19 cellular contexts compared by ENCODE assay signal in the genomic region with DNA sequence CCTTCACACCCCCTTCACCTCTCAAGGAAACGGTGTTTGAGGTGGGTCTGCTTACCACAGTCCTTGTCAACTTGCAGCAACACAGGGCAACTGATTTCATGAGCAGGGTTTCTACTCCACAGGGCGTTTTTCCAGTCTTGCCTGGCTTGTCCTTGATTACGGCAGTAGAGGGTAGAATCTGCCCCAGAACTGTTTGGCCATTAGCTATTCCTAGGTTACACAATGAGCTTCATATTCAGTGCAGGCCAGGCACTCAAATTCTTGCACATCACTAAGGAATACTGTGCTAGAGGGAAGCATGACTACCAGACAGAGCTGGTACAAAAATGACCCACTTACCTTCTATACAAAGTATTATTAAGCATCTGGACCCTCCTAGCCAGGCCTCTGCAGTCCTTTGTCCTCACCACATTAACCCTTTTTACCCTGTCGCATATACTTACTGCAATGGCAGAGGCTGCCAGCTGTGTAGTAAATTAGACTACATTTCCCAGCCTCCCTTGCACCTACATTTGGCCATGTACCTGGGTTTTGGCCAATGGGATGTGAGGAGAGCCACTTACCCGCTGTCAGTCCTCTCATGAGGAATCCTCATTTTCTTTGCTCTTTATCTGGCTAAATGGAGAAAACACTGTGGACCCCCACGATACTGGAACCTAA.
DNase-seq lines count a peak whose midpoint lies in the region; TF ChIP-seq lines count a peak whose summit lies in the region.
"Had no signal": no experiment of that assay in that cellular context is flagged by ENCODE, and none has a peak within 500 bp of the region (broad histone marks: within the 10 kb centered on the region; RNA-seq: fewer than 3 reads in every experiment).

No MANE protein-coding gene starts in this region.

- peaks cover 0 to 18% of the 10 kb centered on the region in 2 experiments; a peak in 3 of 4 replicates for H3K4me1 ChIP-seq in SK-N-SH (ENCODE audit: control insufficient read depth in 1 of 2, insufficient read depth in 2 of 2, low read depth in 1 of 2, low read length in 1 of 2)
- peaks cover 18% of the 10 kb centered on the region for H3K4me1 ChIP-seq in smooth muscle cell (ENCODE audit: low read depth)

- peak; percentile 0 for DNase-seq in DMS 273 (lab: John Stamatoyannopoulos, UW; ENCODE audit: unreplicated experiment)
- no peak for DNase-seq in DMS 273 treated with DMSO at 0.1 percent for 48 hours (lab: John Stamatoyannopoulos, UW)
- peak; percentile 46 for DNase-seq in SK-N-SH
- peak; percentile 19 for DNase-seq in iPS DF 4.7 (ENCODE audit: extremely low read depth, low spot score)
- DNase-seq in smooth muscle cell (lab: John Stamatoyannopoulos, UW; ENCODE audit: unreplicated experiment) = no peak
- DNase-seq in stimulated activated naive CD4-positive, alpha-beta T cell treated with Interleukin-2 at 50 U/mL for 16 hours (lab: John Stamatoyannopoulos, UW) = no peak
- no peak for DNase-seq in NCI-H2107 treated with DMSO at 0.1 percent for 48 hours (lab: John Stamatoyannopoulos, UW; ENCODE audit: unreplicated experiment)
- DNase-seq in HuH-7 (ENCODE audit: low spot score) = no peak
- DNase-seq: activated CD4-positive, alpha-beta T cell treated with anti-CD3 and anti-CD28 coated beads, Interleukin-2, amount 10 ng/mL, durations not matched to agents 24 days and 14 days; activated T-cell treated with anti-CD3 and anti-CD28 coated beads, Interleukin-2, amount 50 U/mL, for 4 hours; CD4-positive, CD25-positive, alpha-beta regulatory T cell; left colon; naive thymus-derived CD8-positive, alpha-beta T cell; NCI-H187; NCI-H524 treated with DMSO at 0.1 percent for 48 hours had no signal

- TF ChIP-seq EP300 in SK-N-SH (IDR thresholded peaks at IDR 0.05; ENCODE audit: borderline replicate concordance in 1 of 2, low read depth in 1 of 2, low read length in 1 of 2) = no peak

- no peaks in the 10 kb centered on the region for H3K9me3 ChIP-seq in SK-N-SH
- no peaks in the 10 kb centered on the region for H3K9me3 ChIP-seq in smooth muscle cell (replicated peaks; ENCODE audit: low read depth)
- H3K9me3 ChIP-seq: tibial nerve had no signal

- no peaks in the 10 kb centered on the region for H3K27me3 ChIP-seq in SK-N-SH (ENCODE audit: insufficient read depth)
- H3K27me3 ChIP-seq in smooth muscle cell (ENCODE audit: low read depth) = no peaks in the 10 kb centered on the region
- H3K27me3 ChIP-seq: tibial nerve had no signal

- H3K27ac ChIP-seq in SK-N-SH (ENCODE audit: low read depth in 2 of 2, low read length in 1 of 2) (no peak overlapping the region; a peak in 1 of 4 replicates), smooth muscle cell (ENCODE audit: low read depth) (no peak overlapping the region)
- H3K27ac ChIP-seq: 22Rv1, HL-60, RWPE1, tibial nerve had no signal

- no peaks in the 10 kb centered on the region for H3K9me2 ChIP-seq in SK-N-SH

- H3K36me3 ChIP-seq in SK-N-SH (replicated peaks in 1 of 2; ENCODE audit: control insufficient read depth in 1 of 2, insufficient read depth in 2 of 2, low read length in 1 of 2) (no peaks in the 10 kb centered on the region), smooth muscle cell (ENCODE audit: low read depth) (no peaks in the 10 kb centered on the region)
- H3K36me3 ChIP-seq: tibial nerve had no signal

- no peak overlapping the region for H3K4me2 ChIP-seq in SK-N-SH
- peak overlapping the region; percentile 52 for H3K4me2 ChIP-seq in smooth muscle cell

- H3F3A ChIP-seq in SK-N-SH (replicated peaks; ENCODE audit: insufficient read depth) (peaks cover 16% of the 10 kb centered on the region), smooth muscle cell (ENCODE audit: low read depth) (no peaks in the 10 kb centered on the region)

- no peak for TF ChIP-seq RAD21 in SK-N-SH (IDR thresholded peaks at IDR 0.05; ENCODE audit: low read length)

- 80% methylated on average over 6 of the region's 6 CpGs for WGBS in SK-N-SH (ENCODE audit: low lambda C conversion rate)
- 70% methylated on average over 6 of the region's 6 CpGs for WGBS in smooth muscle cell (ENCODE audit: low lambda C conversion rate)

- POLR2A ChIA-PET in SK-N-SH (lab: Yijun Ruan, JAX) = no interaction called here

- H2AFZ ChIP-seq in SK-N-SH (ENCODE audit: low read depth) (no peak overlapping the region), smooth muscle cell (ENCODE audit: low read depth) (no peak overlapping the region)

- H3K9ac ChIP-seq in SK-N-SH (no peak overlapping the region), smooth muscle cell (ENCODE audit: low read depth) (no peak overlapping the region)

- peak overlapping the region in 1 of 2 experiments; percentile 34; a peak in 2 of 4 replicates for H3K4me3 ChIP-seq in SK-N-SH (ENCODE audit: low read depth in 2 of 2, low read length in 1 of 2)
- no peak overlapping the region for H3K4me3 ChIP-seq in smooth muscle cell
- H3K4me3 ChIP-seq: tibial nerve had no signal

- H4K20me1 ChIP-seq in SK-N-SH (ENCODE audit: insufficient read depth) (no peaks in the 10 kb centered on the region), smooth muscle cell (ENCODE audit: low read depth) (no peaks in the 10 kb centered on the region)

- CTCF ChIA-PET in SK-N-SH (lab: Yijun Ruan, JAX) = no interaction called here

- H3K79me2 ChIP-seq in SK-N-SH (ENCODE audit: insufficient read depth) = peaks cover 9% of the 10 kb centered on the region
- H3K79me2 ChIP-seq in smooth muscle cell (ENCODE audit: low read depth) = no peaks in the 10 kb centered on the region

- TF ChIP-seq CTCF in SK-N-SH (IDR thresholded peaks at IDR 0.05) = no peak
- TF ChIP-seq CTCF in smooth muscle cell (IDR thresholded peaks at IDR 0.05; ENCODE audit: borderline replicate concordance, insufficient read depth, poor library complexity, severe bottlenecking) = no peak

TF ChIP-seq in SK-N-SH, 30 proteins besides CTCF, POLR2A, EP300 and RAD21:
- TF ChIP-seq NRF1 (IDR thresholded peaks at IDR 0.05; ENCODE audit: low read depth, low read length) (no peak), MXI1 (IDR thresholded peaks at IDR 0.05; ENCODE audit: low read depth, low read length) (no peak), FOSL2 (IDR thresholded peaks at IDR 0.05; ENCODE audit: borderline replicate concordance, low read depth) (no peak), MEF2A (IDR thresholded peaks at IDR 0.05; ENCODE audit: borderline replicate concordance, low read depth) (no peak), FOXJ3 (CRISPR knock-in tag; IDR thresholded peaks at IDR 0.05) (no peak), NFIC (IDR thresholded peaks at IDR 0.05; ENCODE audit: borderline replicate concordance) (no peak), YY1 (IDR thresholded peaks at IDR 0.05; ENCODE audit: low read depth) (no peak), CHD2 (IDR thresholded peaks at IDR 0.05; ENCODE audit: low read length, partially characterized antibody) (no peak), RFX5 (IDR thresholded peaks at IDR 0.05; ENCODE audit: low read length) (no peak), ELF1 (IDR thresholded peaks at IDR 0.05) (no peak), SMC3 (IDR thresholded peaks at IDR 0.05; ENCODE audit: low read depth, low read length) (no peak)
- TF ChIP-seq, protein P1, sequence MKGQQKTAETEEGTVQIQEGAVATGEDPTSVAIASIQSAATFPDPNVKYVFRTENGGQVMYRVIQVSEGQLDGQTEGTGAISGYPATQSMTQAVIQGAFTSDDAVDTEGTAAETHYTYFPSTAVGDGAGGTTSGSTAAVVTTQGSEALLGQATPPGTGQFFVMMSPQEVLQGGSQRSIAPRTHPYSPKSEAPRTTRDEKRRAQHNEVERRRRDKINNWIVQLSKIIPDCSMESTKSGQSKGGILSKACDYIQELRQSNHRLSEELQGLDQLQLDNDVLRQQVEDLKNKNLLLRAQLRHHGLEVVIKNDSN (IDR thresholded peaks at IDR 0.05; ENCODE audit: borderline replicate concordance, low read depth) = no peak
- TF ChIP-seq, protein P2, sequence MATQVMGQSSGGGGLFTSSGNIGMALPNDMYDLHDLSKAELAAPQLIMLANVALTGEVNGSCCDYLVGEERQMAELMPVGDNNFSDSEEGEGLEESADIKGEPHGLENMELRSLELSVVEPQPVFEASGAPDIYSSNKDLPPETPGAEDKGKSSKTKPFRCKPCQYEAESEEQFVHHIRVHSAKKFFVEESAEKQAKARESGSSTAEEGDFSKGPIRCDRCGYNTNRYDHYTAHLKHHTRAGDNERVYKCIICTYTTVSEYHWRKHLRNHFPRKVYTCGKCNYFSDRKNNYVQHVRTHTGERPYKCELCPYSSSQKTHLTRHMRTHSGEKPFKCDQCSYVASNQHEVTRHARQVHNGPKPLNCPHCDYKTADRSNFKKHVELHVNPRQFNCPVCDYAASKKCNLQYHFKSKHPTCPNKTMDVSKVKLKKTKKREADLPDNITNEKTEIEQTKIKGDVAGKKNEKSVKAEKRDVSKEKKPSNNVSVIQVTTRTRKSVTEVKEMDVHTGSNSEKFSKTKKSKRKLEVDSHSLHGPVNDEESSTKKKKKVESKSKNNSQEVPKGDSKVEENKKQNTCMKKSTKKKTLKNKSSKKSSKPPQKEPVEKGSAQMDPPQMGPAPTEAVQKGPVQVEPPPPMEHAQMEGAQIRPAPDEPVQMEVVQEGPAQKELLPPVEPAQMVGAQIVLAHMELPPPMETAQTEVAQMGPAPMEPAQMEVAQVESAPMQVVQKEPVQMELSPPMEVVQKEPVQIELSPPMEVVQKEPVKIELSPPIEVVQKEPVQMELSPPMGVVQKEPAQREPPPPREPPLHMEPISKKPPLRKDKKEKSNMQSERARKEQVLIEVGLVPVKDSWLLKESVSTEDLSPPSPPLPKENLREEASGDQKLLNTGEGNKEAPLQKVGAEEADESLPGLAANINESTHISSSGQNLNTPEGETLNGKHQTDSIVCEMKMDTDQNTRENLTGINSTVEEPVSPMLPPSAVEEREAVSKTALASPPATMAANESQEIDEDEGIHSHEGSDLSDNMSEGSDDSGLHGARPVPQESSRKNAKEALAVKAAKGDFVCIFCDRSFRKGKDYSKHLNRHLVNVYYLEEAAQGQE (IDR thresholded peaks at IDR 0.05; ENCODE audit: low read depth, low read length) = no peak
- TF ChIP-seq, protein P3, sequence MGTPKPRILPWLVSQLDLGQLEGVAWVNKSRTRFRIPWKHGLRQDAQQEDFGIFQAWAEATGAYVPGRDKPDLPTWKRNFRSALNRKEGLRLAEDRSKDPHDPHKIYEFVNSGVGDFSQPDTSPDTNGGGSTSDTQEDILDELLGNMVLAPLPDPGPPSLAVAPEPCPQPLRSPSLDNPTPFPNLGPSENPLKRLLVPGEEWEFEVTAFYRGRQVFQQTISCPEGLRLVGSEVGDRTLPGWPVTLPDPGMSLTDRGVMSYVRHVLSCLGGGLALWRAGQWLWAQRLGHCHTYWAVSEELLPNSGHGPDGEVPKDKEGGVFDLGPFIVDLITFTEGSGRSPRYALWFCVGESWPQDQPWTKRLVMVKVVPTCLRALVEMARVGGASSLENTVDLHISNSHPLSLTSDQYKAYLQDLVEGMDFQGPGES (IDR thresholded peaks at IDR 0.05; ENCODE audit: low read depth, low read length) = no peak

Comparison
In these comparisons a context has a peak if more than half of its experiments do, and no peak if none do; other contexts are left out.
1. DNase-seq: peak in DMS 273 (single experiment), SK-N-SH (single experiment) and iPS DF 4.7 (single experiment); none in DMS 273 treated with DMSO at 0.1 percent for 48 hours (single experiment), smooth muscle cell (single experiment), stimulated activated naive CD4-positive, alpha-beta T cell treated with Interleukin-2 at 50 U/mL for 16 hours (single experiment), NCI-H2107 treated with DMSO at 0.1 percent for 48 hours (single experiment) and HuH-7 (single experiment).